ENCODE assay signal across 10 cellular contexts in the genomic region with DNA sequence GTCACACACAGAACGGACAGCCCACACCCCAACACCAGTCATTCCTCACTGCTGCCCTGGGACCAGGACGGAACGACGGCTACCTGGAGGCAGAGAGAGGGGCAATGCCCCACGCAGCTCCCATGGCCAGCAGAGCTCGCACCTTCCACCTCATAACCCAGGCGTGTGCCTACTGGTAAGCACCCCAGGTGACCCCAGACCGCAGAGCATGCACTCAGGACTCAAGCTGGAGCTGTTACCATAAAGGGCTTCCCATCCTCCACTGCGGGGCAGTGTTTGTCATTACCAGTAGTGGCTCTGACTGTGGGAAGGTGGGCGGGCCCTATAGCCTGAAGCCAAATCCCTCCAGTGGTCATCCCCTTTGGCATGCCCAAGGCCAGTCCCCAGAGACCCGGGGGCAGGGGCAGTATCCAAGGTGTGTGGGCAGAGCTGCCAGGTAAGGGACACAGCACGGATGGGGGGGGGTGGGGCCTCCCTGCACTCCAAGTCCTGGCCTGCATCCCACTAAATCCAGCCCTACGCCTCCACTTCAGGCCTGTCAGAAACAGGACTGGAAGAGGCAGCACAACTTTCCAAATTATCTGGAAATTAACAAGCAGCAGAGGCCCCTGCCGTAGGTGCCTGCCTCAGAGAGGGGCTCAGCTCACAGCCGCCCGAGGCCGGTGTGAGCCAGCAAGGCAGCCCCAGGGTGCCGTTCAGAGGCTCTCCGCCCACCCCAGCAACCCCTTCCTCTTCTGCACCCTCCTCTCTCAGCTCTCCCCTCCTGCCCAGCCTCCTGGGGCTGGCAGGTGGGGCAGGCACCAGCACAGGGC. TPM values are rescaled to one million over a fixed set of nuclear protein-coding genes. Genes with fewer than 3 reads are reported as not detected.
DNase-seq lines count a peak whose midpoint lies in the region; ATAC-seq, FAIRE-seq and TF ChIP-seq lines count a peak whose summit lies in the region.
"Had no signal": no experiment of that assay in that cellular context is flagged by ENCODE, and none has a peak within 500 bp of the region (broad histone marks: within the 10 kb centered on the region; RNA-seq: fewer than 3 reads in every experiment).

No MANE protein-coding gene starts in this region.

- peaks cover 96% of the 10 kb centered on the region for H3K79me2 ChIP-seq in astrocyte (ENCODE audit: insufficient read depth, low read length)

- H3K36me3 Mint-ChIP-seq in astrocyte (ENCODE audit: low read depth, unreplicated experiment), result no peaks in the 10 kb centered on the region

- H3K4me1 Mint-ChIP-seq in astrocyte (ENCODE audit: low read depth, unreplicated experiment), result peaks cover 60% of the 10 kb centered on the region

- peak overlapping the region; percentile 68 for H3K9ac ChIP-seq in astrocyte (ENCODE audit: low read length)

- peak; percentile 41 for DNase-seq in ELF-1 (ENCODE audit: low read depth, low spot score)
- DNase-seq in astrocyte (ENCODE audit: low read depth), result no peak
- DNase-seq in hepatic stellate cell (ENCODE audit: low spot score), result peak; percentile 79
- no peak for DNase-seq in prostate gland (ENCODE audit: low spot score)
- DNase-seq in HK-2 (ENCODE audit: unreplicated experiment), result no peak
- DNase-seq in GM13976 (ENCODE audit: low spot score), result no peak
- no peak for DNase-seq in DMS53 treated with DMSO at 0.1 percent for 48 hours (lab: John Stamatoyannopoulos, UW; ENCODE audit: unreplicated experiment)
- DNase-seq: NCI-H1436 had no signal

- H3K36me3 ChIP-seq in astrocyte (ENCODE audit: insufficient read depth, low read length), result no peaks in the 10 kb centered on the region
- no peaks in the 10 kb centered on the region for H3K36me3 ChIP-seq in prostate gland

- peak overlapping the region; percentile 59 for H3K4me2 ChIP-seq in astrocyte (ENCODE audit: low read length)

- WGBS in prostate gland, result 45% methylated on average over 19 of the region's 19 CpGs

- in situ Hi-C loops in GM13976 (cut with MboI; ENCODE audit: low sequenced_read_pairs, unreplicated experiment), result no loop called here

- no peak overlapping the region for H3K27ac Mint-ChIP-seq in astrocyte (ENCODE audit: unreplicated experiment)

- H3K4me3 ChIP-seq in astrocyte (ENCODE audit: insufficient read depth, low read depth, low read length), result no peak overlapping the region
- no peak overlapping the region for H3K4me3 ChIP-seq in prostate gland

- H3K9me3 Mint-ChIP-seq in astrocyte (ENCODE audit: unreplicated experiment), result no peaks in the 10 kb centered on the region

- no peak for FAIRE-seq in astrocyte (lab: Jason Lieb, UNC)

- no peaks in the 10 kb centered on the region for H3K9me3 ChIP-seq in astrocyte (ENCODE audit: insufficient read depth, low read depth, low read length)
- no peaks in the 10 kb centered on the region for H3K9me3 ChIP-seq in prostate gland
- H3K9me3 ChIP-seq: Caco-2 had no signal

- H3K27ac ChIP-seq in astrocyte (ENCODE audit: low read depth, low read length) (peak overlapping the region; percentile 55), prostate gland (peak overlapping the region; percentile 30 to 56)

- H3K4me1 ChIP-seq in astrocyte (ENCODE audit: insufficient read depth, low read length) (peaks cover 62% of the 10 kb centered on the region), prostate gland (replicated peaks) (peaks cover 19% of the 10 kb centered on the region)

- H3K4me3 Mint-ChIP-seq in astrocyte (ENCODE audit: unreplicated experiment), result peak overlapping the region; percentile 54

- H2AFZ ChIP-seq in astrocyte (ENCODE audit: low read depth, low read length), result no peak overlapping the region

- TF ChIP-seq POLR2A in prostate gland (IDR thresholded peaks at IDR 0.05), result no peak

- peaks cover 90% of the 10 kb centered on the region for H4K20me1 ChIP-seq in astrocyte (ENCODE audit: insufficient read depth, low read length)

- H3K27me3 Mint-ChIP-seq in astrocyte (ENCODE audit: low read depth, unreplicated experiment), result no peaks in the 10 kb centered on the region

- TF ChIP-seq CTCF in astrocyte (IDR thresholded peaks at IDR 0.05; ENCODE audit: insufficient read depth, low read depth, low read length), result no peak
- TF ChIP-seq CTCF in prostate gland (IDR thresholded peaks at IDR 0.05), result no peak
- no peak for TF ChIP-seq CTCF in GM13976 (IDR thresholded peaks at IDR 0.05; ENCODE audit: borderline replicate concordance, control extremely low read depth, extremely low read depth, insufficient read depth, missing control alignments)

- intact Hi-C loops in prostate gland (cut with DNase I), result no loop called here

- no peak for ATAC-seq in GM19452 (IDR thresholded peaks at IDR 0.05; ENCODE audit: unreplicated experiment)

- H3K27me3 ChIP-seq in astrocyte (ENCODE audit: insufficient read depth, low read length) (no peaks in the 10 kb centered on the region), prostate gland (replicated peaks; ENCODE audit: insufficient read depth) (no peaks in the 10 kb centered on the region)

RNA-seq across cellular contexts. Expression of gene BCAR1, which starts 4.8 kb away (rescaled TPM):
- total RNA-seq in astrocyte, result 241 and 296 TPM in 2 replicates
- 100 to 1,000 TPM in 1 of 2 donors, 10 to 100 TPM in 1; 51.1 to 181 TPM for total RNA-seq in prostate gland

RNA-seq across cellular contexts. Expression of gene CTRB1, which starts 37.5 kb away (rescaled TPM):
- total RNA-seq in astrocyte (not detected in 2 replicates), prostate gland (1 to 10 TPM in 1 of 2 donors, not detected in 1; 7.0 TPM)
- total RNA-seq: Caco-2 had no signal

RNA-seq across cellular contexts. Expression of gene CTRB2, which starts 49.3 kb away (rescaled TPM):
- total RNA-seq in astrocyte, result 0.43 TPM in 1 of 2 replicates, not detected in the other
- not detected for total RNA-seq in prostate gland
- total RNA-seq: Caco-2 had no signal

Comparison
In these comparisons a context has a peak if more than half of its experiments do, and no peak if none do; other contexts are left out.
1. DNase-seq: peak in ELF-1 (single experiment) and hepatic stellate cell (single experiment); none in astrocyte (single experiment), prostate gland (single experiment), HK-2 (single experiment), GM13976 (single experiment) and DMS53 treated with DMSO at 0.1 percent for 48 hours (single experiment).